In the genomic region with DNA sequence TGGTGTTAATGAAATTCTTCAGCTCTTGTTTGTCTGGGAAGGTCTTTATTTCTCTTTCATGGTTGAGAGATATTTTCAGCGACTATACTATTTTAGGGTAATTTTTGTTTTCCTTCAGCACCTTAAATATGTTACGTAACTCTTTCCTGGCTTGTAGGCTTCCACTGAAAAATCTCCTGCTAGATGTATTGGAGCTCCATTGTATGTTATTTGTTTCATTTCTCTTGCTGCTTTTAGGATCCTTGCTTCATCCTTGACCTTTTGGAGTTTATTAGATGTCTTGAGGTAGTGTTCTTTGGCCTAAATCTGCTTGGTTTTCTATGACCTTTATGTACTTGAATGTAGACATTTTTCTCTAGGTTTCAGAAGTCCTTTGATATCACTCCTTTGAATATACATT, we compare ENCODE assay signal across 31 cellular contexts.
"Had no signal": no experiment of that assay in that cellular context is flagged by ENCODE, and none has a peak within 500 bp of the region (broad histone marks: within the 10 kb centered on the region; RNA-seq: fewer than 3 reads in every experiment).

No MANE protein-coding gene starts in this region.

- H3K4me1 ChIP-seq: adrenal gland, ascending aorta, body of pancreas, breast epithelium had no signal

- H3K27me3 ChIP-seq: adrenal gland, ascending aorta, body of pancreas, brain microvascular endothelial cell, breast epithelium, cardiac muscle cell had no signal

- H3K36me3 ChIP-seq: adrenal gland, ascending aorta, brain microvascular endothelial cell, breast epithelium, cardiac muscle cell had no signal

- ATAC-seq: activated naive CD4-positive, alpha-beta T cell treated with anti-CD3 and anti-CD28 coated beads, Interleukin-2, amount 50 U/mL, for 72 hours; activated naive CD8-positive, alpha-beta T cell treated with anti-CD3 and anti-CD28 coated beads, Interleukin-2, amount 50 U/mL, for 24 hours; activated T-cell treated with anti-CD3 and anti-CD28 coated beads, Interleukin-2, amount 50 U/mL, for 4 hours; activated T-cell treated with anti-CD3 and anti-CD28 coated beads, Interleukin-2, amount 50 U/mL, for 72 hours; activated T-helper 17 cell treated with anti-CD3 and anti-CD28 coated beads, Interleukin-2, amount 50 U/mL, for 72 hours; body of pancreas had no signal

- H3K9me3 ChIP-seq: adrenal gland, ascending aorta, body of pancreas, breast epithelium had no signal

- H3K4me3 ChIP-seq: adrenal gland, ascending aorta, body of pancreas, breast epithelium, cardiac muscle cell had no signal

- DNase-seq: activated effector memory CD4-positive, alpha-beta T cell treated with anti-CD3 and anti-CD28 coated beads, Interleukin-2, amount 50 U/mL, for 16 hours; activated effector memory CD4-positive, alpha-beta T cell treated with Interleukin-2 at 50 U/mL for 16 hours; activated gamma-delta T cell; activated gamma-delta T cell treated with Interleukin-2 at 50 U/mL for 16 hours; activated naive CD4-positive, alpha-beta T cell; activated naive CD4-positive, alpha-beta T cell treated with anti-CD3 and anti-CD28 coated beads for 36 hours; activated naive CD4-positive, alpha-beta T cell treated with anti-CD3 and anti-CD28 coated beads, Interleukin-2, amount 10 ng/mL, durations not matched to agents 7 days and 5 days; activated naive CD4-positive, alpha-beta T cell treated with anti-CD3 and anti-CD28 coated beads, Interleukin-2, amount 50 U/mL, for 16 hours; activated naive CD4-positive, alpha-beta T cell treated with Interleukin-2 at 50 U/mL for 16 hours; activated naive CD8-positive, alpha-beta T cell treated with anti-CD3 and anti-CD28 coated beads for 36 hours; activated naive CD8-positive, alpha-beta T cell treated with anti-CD3 and anti-CD28 coated beads, Interleukin-2, amount 10 ng/mL, durations not matched to agents 7 days and 5 days; activated naive CD8-positive, alpha-beta T cell treated with anti-CD3 and anti-CD28 coated beads, Interleukin-2, amount 50 U/mL, for 24 hours; activated T-cell treated with anti-CD3 and anti-CD28 coated beads, Interleukin-2, amount 50 U/mL, for 24 hours; activated T-cell treated with anti-CD3 and anti-CD28 coated beads, Interleukin-2, amount 50 U/mL, for 4 hours; activated T-cell treated with anti-CD3 and anti-CD28 coated beads, Interleukin-2, amount 50 U/mL, for 48 hours; activated T-cell treated with anti-CD3 and anti-CD28 coated beads, Interleukin-2, amount 50 U/mL, for 72 hours; adrenal gland; amniotic stem cell; amygdala; anterior cingulate cortex; aorta; body of pancreas; brain microvascular endothelial cell; caudate nucleus; central memory CD4-positive, alpha-beta T cell; cerebellar nuclear complex had no signal

- H3K27ac ChIP-seq: adrenal gland, ascending aorta, body of pancreas, brain microvascular endothelial cell, breast epithelium, cardiac muscle cell had no signal
